ENCODE assay signal across 23 cellular contexts in the genomic region with DNA sequence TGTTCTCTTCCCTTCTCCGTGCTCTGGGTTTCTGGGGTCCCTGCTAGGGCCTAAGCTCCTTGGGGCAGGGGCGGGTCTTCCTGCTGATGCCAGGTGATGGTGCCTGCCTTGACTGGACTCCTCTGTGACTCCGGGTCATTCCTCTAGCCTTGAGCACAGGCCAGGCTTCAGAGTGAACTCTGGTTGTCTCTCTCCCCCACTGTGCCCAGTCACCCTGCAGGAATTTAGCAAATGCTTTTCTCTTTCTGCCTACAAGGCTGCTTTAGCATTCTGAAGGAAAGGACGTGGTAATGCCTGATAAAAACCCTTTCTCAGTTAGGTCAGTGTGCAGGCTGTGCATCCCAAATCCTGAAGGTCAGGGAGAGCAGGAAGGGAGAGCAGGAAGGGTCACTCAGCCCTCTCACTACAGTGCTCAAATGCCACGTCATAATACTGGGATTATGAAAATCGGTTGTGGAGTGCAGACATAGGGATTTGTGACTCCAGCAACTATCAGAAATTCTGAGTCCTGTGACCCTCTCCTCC. TPM values are rescaled to one million over a fixed set of nuclear protein-coding genes. Genes with fewer than 3 reads are reported as not detected.
DNase-seq lines count a peak whose midpoint lies in the region; ATAC-seq, FAIRE-seq and TF ChIP-seq lines count a peak whose summit lies in the region.
"Had no signal": no experiment of that assay in that cellular context is flagged by ENCODE, and none has a peak within 500 bp of the region (broad histone marks: within the 10 kb centered on the region; RNA-seq: fewer than 3 reads in every experiment).

No MANE protein-coding gene starts in this region.

- H3K4me1 ChIP-seq in H9 (ENCODE audit: insufficient read depth, low read length): peaks cover 16% of the 10 kb centered on the region; the same call in 1 of the 2 replicates
- H3K4me1 ChIP-seq in kidney (ENCODE audit: control insufficient read depth in 1 of 2, insufficient read depth in 1 of 2, low read depth in 1 of 2, low read length in 2 of 2): peaks cover 12 to 29% of the 10 kb centered on the region in 2 donors
- H3K4me1 ChIP-seq in upper lobe of left lung: peaks cover 2 to 19% (median 12%) of the 10 kb centered on the region in 4 donors
- peaks cover 0 to 12% (median 3%) of the 10 kb centered on the region in 4 donors for H3K4me1 ChIP-seq in tibial artery
- H3K4me1 ChIP-seq: testis had no signal

- no peak overlapping the region for H3K4me3 Mint-ChIP-seq in H9
- no peak overlapping the region for H3K4me3 Mint-ChIP-seq in progenitor cell of endocrine pancreas (ENCODE audit: low read depth)
- H3K4me3 Mint-ChIP-seq: activated naive CD4-positive, alpha-beta T cell treated with anti-CD3 and anti-CD28 coated beads, Interleukin-2, amount 50 U/mL, for 24 hours; naive thymus-derived CD8-positive, alpha-beta T cell had no signal

- ATAC-seq in HG03521 (IDR thresholded peaks at IDR 0.05; ENCODE audit: unreplicated experiment) (no peak), upper lobe of left lung (ENCODE audit: low FRiP score in 2 of 2) (no peak)
- ATAC-seq: left lobe of liver; naive thymus-derived CD8-positive, alpha-beta T cell had no signal

- DNase-seq in A172 (ENCODE audit: low spot score) (peak; percentile 9), H9 (peak; percentile 54), brain microvascular endothelial cell (peak; percentile 27), kidney (no peak), progenitor cell of endocrine pancreas (ENCODE audit: low spot score, unreplicated experiment) (no peak), upper lobe of left lung (no peak), tibial artery (no peak)
- DNase-seq: activated CD4-positive, alpha-beta T cell treated with anti-CD3 and anti-CD28 coated beads for 1 hour; activated CD8-positive, alpha-beta memory T cell treated with anti-CD3 and anti-CD28 coated beads, Interleukin-2, amount 50 U/mL, for 48 hours; head of caudate nucleus; naive thymus-derived CD8-positive, alpha-beta T cell; NCI-H1048; NCI-H2171 treated with DMSO at 0.1 percent for 48 hours; NK-92 treated with Interleukin-12 subunit alpha and Interleukin-12 subunit beta, amount 100 ng/mL, for 24 hours; Right ventricle myocardium superior; T-helper 2 cell; testis had no signal

- no peak overlapping the region for H2BK15ac ChIP-seq in H9 (ENCODE audit: low read depth, low read length)

- H4K20me1 ChIP-seq in H9 (ENCODE audit: control insufficient read depth, insufficient read depth, insufficient read length): no peaks in the 10 kb centered on the region

- no peak overlapping the region for H3K18ac ChIP-seq in H9 (ENCODE audit: insufficient read length, low read depth, low read length)

- H3K36me3 ChIP-seq in brain microvascular endothelial cell (replicated peaks) (no peaks in the 10 kb centered on the region), kidney (ENCODE audit: control insufficient read depth in 1 of 2, insufficient read depth in 2 of 2, low read length in 2 of 2) (peaks cover 0 to 8% of the 10 kb centered on the region in 2 donors), upper lobe of left lung (no peaks in the 10 kb centered on the region), tibial artery (no peaks in the 10 kb centered on the region)

- H3T11ph ChIP-seq in H9 (ENCODE audit: low read length): no peak overlapping the region

- no peaks in the 10 kb centered on the region; a peak in 1 of 5 replicates for H3K9me3 Mint-ChIP-seq in H9
- no peaks in the 10 kb centered on the region for H3K9me3 Mint-ChIP-seq in progenitor cell of endocrine pancreas (ENCODE audit: low read depth)
- H3K9me3 Mint-ChIP-seq: activated naive CD4-positive, alpha-beta T cell treated with anti-CD3 and anti-CD28 coated beads, Interleukin-2, amount 50 U/mL, for 24 hours; IgD-negative memory B cell had no signal

- H3K4me2 ChIP-seq in H9 (ENCODE audit: insufficient read depth, insufficient read length, low read length): no peak overlapping the region

- H4K5ac ChIP-seq in H9 (ENCODE audit: insufficient read length, low read depth, low read length): no peak overlapping the region

- H3K27me3 Mint-ChIP-seq in H9 (ENCODE audit: low read depth) (peaks cover 69% of the 10 kb centered on the region), progenitor cell of endocrine pancreas (peaks cover 85% of the 10 kb centered on the region)

- FAIRE-seq in kidney (lab: Jason Lieb, UNC): no peak

- no peak overlapping the region for H3K4ac ChIP-seq in H9 (ENCODE audit: low read depth, low read length)

- H3K27me3 ChIP-seq in H9 (ENCODE audit: insufficient read depth, low read length) (peaks cover 27% of the 10 kb centered on the region; the same call in 1 of the 2 replicates), brain microvascular endothelial cell (replicated peaks) (peaks cover 24% of the 10 kb centered on the region), upper lobe of left lung (peaks cover 0 to 18% (median 8%) of the 10 kb centered on the region in 4 donors), tibial artery (peaks cover 0 to 69% of the 10 kb centered on the region in 2 donors)
- H3K27me3 ChIP-seq: testis had no signal

- intact Hi-C loops in kidney (cut with DNase I): no loop called here
- intact Hi-C loops in tibial artery (cut with DNase I; ENCODE audit: low total_unique reads): no loop called here

- no peaks in the 10 kb centered on the region for H3K79me1 ChIP-seq in H9 (ENCODE audit: insufficient read depth, low read depth, low read length, poor library complexity, severe bottlenecking)

- H3K14ac ChIP-seq in H9 (ENCODE audit: insufficient read depth, low read length): no peak overlapping the region

- H3K56ac ChIP-seq in H9 (ENCODE audit: insufficient read length, low read depth, low read length): no peak overlapping the region

- H3K9me3 ChIP-seq in H9 (ENCODE audit: control insufficient read depth, low read depth, low read length) (no peaks in the 10 kb centered on the region), kidney (ENCODE audit: control insufficient read depth in 1 of 2, low read length in 2 of 2) (no peaks in the 10 kb centered on the region), upper lobe of left lung (no peaks in the 10 kb centered on the region), tibial artery (no peaks in the 10 kb centered on the region)
- H3K9me3 ChIP-seq: testis had no signal

- H2BK120ac ChIP-seq in H9 (ENCODE audit: low read depth, low read length, poor library complexity, severe bottlenecking): no peak overlapping the region

- TF ChIP-seq CTCF in H9 (conservative IDR thresholded peaks at IDR 0.05): no peak
- TF ChIP-seq CTCF in brain microvascular endothelial cell (IDR thresholded peaks at IDR 0.05; ENCODE audit: low read depth, low read length, missing control alignments): no peak
- no peak for TF ChIP-seq CTCF in kidney (IDR thresholded peaks at IDR 0.05; ENCODE audit: borderline replicate concordance, extremely low read depth, insufficient read depth)
- TF ChIP-seq CTCF in progenitor cell of endocrine pancreas (IDR thresholded peaks at IDR 0.05; ENCODE audit: unreplicated experiment): no peak
- no peak for TF ChIP-seq CTCF in upper lobe of left lung (IDR thresholded peaks at IDR 0.05)
- no peak for TF ChIP-seq CTCF in tibial artery (IDR thresholded peaks at IDR 0.05)

- H3K23me2 ChIP-seq in H9 (ENCODE audit: insufficient read length, low read depth, low read length, poor library complexity, severe bottlenecking): peaks cover 6% of the 10 kb centered on the region

- no peaks in the 10 kb centered on the region for H3K79me2 ChIP-seq in H9 (ENCODE audit: insufficient read depth, low read length)

- H3K36me3 Mint-ChIP-seq in H9 (ENCODE audit: insufficient read depth in 1 of 3, low read depth in 3 of 3): no peaks in the 10 kb centered on the region
- no peaks in the 10 kb centered on the region for H3K36me3 Mint-ChIP-seq in progenitor cell of endocrine pancreas (ENCODE audit: insufficient read depth)
- H3K36me3 Mint-ChIP-seq: activated naive CD4-positive, alpha-beta T cell treated with anti-CD3 and anti-CD28 coated beads, Interleukin-2, amount 50 U/mL, for 24 hours; IgD-negative memory B cell; naive thymus-derived CD8-positive, alpha-beta T cell had no signal

- H3K27ac ChIP-seq in H9 (ENCODE audit: insufficient read length, low read depth, low read length): no peak overlapping the region
- no peak overlapping the region for H3K27ac ChIP-seq in brain microvascular endothelial cell
- peak overlapping the region; percentile 45 to 72 for H3K27ac ChIP-seq in kidney (ENCODE audit: low read depth in 2 of 2, low read length in 2 of 2)
- H3K27ac ChIP-seq in upper lobe of left lung: no peak overlapping the region
- no peak overlapping the region for H3K27ac ChIP-seq in tibial artery
- H3K27ac ChIP-seq: epithelial cell of prostate, testis had no signal

- TF ChIP-seq EP300 in upper lobe of left lung (IDR thresholded peaks at IDR 0.05): no peak

- no peak overlapping the region for H2AFZ ChIP-seq in H9 (ENCODE audit: low read length)

- H2BK12ac ChIP-seq in H9 (ENCODE audit: insufficient read length, low read depth, low read length): no peak overlapping the region

- no peak for TF ChIP-seq POLR2A in upper lobe of left lung (IDR thresholded peaks at IDR 0.05)

- H2AK5ac ChIP-seq in H9 (ENCODE audit: insufficient read length, low read length): no peak overlapping the region

- in situ Hi-C loops in brain microvascular endothelial cell (cut with HindIII; ENCODE audit: low pct_ligation_motif_present, low sequenced_read_pairs): no loop called here

- no peak overlapping the region for H3K23ac ChIP-seq in H9 (ENCODE audit: insufficient read length, low read depth, low read length)

- no peak overlapping the region for H2BK5ac ChIP-seq in H9 (ENCODE audit: insufficient read length, low read length)

- no peak overlapping the region for H2BK20ac ChIP-seq in H9 (ENCODE audit: low read depth, low read length, poor library complexity, severe bottlenecking)

- H3K4me1 Mint-ChIP-seq in H9 (peaks cover 34 to 43% of the 10 kb centered on the region in 2 experiments), progenitor cell of endocrine pancreas (ENCODE audit: low read depth) (peaks cover 2% of the 10 kb centered on the region)
- H3K4me1 Mint-ChIP-seq: activated naive CD4-positive, alpha-beta T cell treated with anti-CD3 and anti-CD28 coated beads, Interleukin-2, amount 50 U/mL, for 24 hours had no signal

- WGBS in H9 (ENCODE audit: extremely low coverage, insufficient read length, low lambda C conversion rate): no CpG with 5 or more reads among the region's 6 CpGs
- 70 to 72% methylated on average over 6 of the region's 6 CpGs for WGBS in upper lobe of left lung, 2 donors

- H3K9ac ChIP-seq in H9 (ENCODE audit: extremely low read depth, insufficient read length, low read length) (no peak overlapping the region), kidney (ENCODE audit: low read length in 2 of 2) (no peak overlapping the region)

- no peak overlapping the region for H3K4me3 ChIP-seq in brain microvascular endothelial cell (ENCODE audit: low read depth, low read length)
- peak overlapping the region; percentile 33 to 77 for H3K4me3 ChIP-seq in kidney (ENCODE audit: low read length in 2 of 2)
- no peak overlapping the region for H3K4me3 ChIP-seq in upper lobe of left lung
- no peak overlapping the region for H3K4me3 ChIP-seq in tibial artery
- H3K4me3 ChIP-seq: testis had no signal

- H4K91ac ChIP-seq in H9 (ENCODE audit: insufficient read length, low read depth, low read length): no peak overlapping the region

- no peak overlapping the region for H4K8ac ChIP-seq in H9 (replicated peaks; ENCODE audit: insufficient read length, low read depth, low read length)

- peak overlapping the region in 1 of 3 experiments; percentile 5; a peak in 2 of 7 replicates for H3K27ac Mint-ChIP-seq in H9
- no peak overlapping the region for H3K27ac Mint-ChIP-seq in progenitor cell of endocrine pancreas
- H3K27ac Mint-ChIP-seq: activated naive CD4-positive, alpha-beta T cell treated with anti-CD3 and anti-CD28 coated beads, Interleukin-2, amount 50 U/mL, for 24 hours; IgD-negative memory B cell had no signal

RNA-seq across cellular contexts. Expression of gene CXCL14, which starts 2.7 kb away (rescaled TPM):
- total RNA-seq in A172 (2014; rRNA removed; shearing (Covaris generic)): not detected in 2 replicates
- total RNA-seq in H9 (2021) (1.1 TPM in 2 replicates), kidney (104 TPM), progenitor cell of endocrine pancreas (6.1 and 10.1 TPM in 2 replicates), upper lobe of left lung (1 to 10 TPM in 3 of 6 donors, under 1 TPM in 1, not detected in 2; 0.15 to 5.5 (median 2.4) TPM)
- 414 TPM for polyA plus RNA-seq in kidney (ENCODE audit: insufficient read depth, low read depth, low replicate concordance)
- total RNA-seq: chondrocyte; naive thymus-derived CD8-positive, alpha-beta T cell had no signal
- polyA plus RNA-seq: IgD-negative memory B cell; naive thymus-derived CD8-positive, alpha-beta T cell had no signal

RNA-seq across cellular contexts. Expression of gene NEUROG1, which starts 40.4 kb away (rescaled TPM):
- total RNA-seq in A172 (2014; rRNA removed; shearing (Covaris generic)): not detected in 2 replicates
- total RNA-seq in H9 (2021) (not detected in 2 replicates), kidney (not detected), progenitor cell of endocrine pancreas (not detected in 2 replicates), upper lobe of left lung (not detected)
- not detected for polyA plus RNA-seq in kidney (ENCODE audit: insufficient read depth, low read depth, low replicate concordance)
- total RNA-seq: chondrocyte; left lobe of liver; naive thymus-derived CD8-positive, alpha-beta T cell; Right ventricle myocardium superior; testis had no signal
- polyA plus RNA-seq: IgD-negative memory B cell; naive thymus-derived CD8-positive, alpha-beta T cell had no signal

Comparison
In these comparisons a context has a peak if more than half of its experiments do, and no peak if none do; other contexts are left out.
1. DNase-seq: peak in A172 (single experiment), H9 (single experiment) and brain microvascular endothelial cell (single experiment); none in kidney (single experiment), progenitor cell of endocrine pancreas (single experiment), upper lobe of left lung (0 of 2) and tibial artery (0 of 2).
2. H3K27ac ChIP-seq: peak in kidney (2 of 2); none in H9 (single experiment), brain microvascular endothelial cell (single experiment), upper lobe of left lung (0 of 4) and tibial artery (0 of 2).
3. H3K4me3 ChIP-seq: peak in kidney (2 of 2); none in brain microvascular endothelial cell (single experiment), upper lobe of left lung (0 of 4) and tibial artery (0 of 2).